Comparison of ENCODE assay signal across 8 cellular contexts in genomic region chr5:116626272-116626723, GRCh38. TPM values are rescaled to one million over a fixed set of nuclear protein-coding genes. Genes with fewer than 3 reads are reported as not detected.
DNase-seq lines count a peak whose midpoint lies in the region; ATAC-seq and TF ChIP-seq lines count a peak whose summit lies in the region.

No MANE protein-coding gene starts in this region.

- no peak for TF ChIP-seq CTCF in Peyer's patch (IDR thresholded peaks at IDR 0.05)
- no peak for TF ChIP-seq CTCF in H9 (conservative IDR thresholded peaks at IDR 0.05)

- H3K27ac ChIP-seq in GM23248 (no peak overlapping the region), Peyer's patch (peak overlapping the region in 1 of 4 donors; percentile 2), H9 (ENCODE audit: insufficient read length, low read depth, low read length) (no peak overlapping the region)

- H2BK15ac ChIP-seq in H9 (ENCODE audit: low read depth, low read length): no peak overlapping the region

- H3K4me3 ChIP-seq in GM23248 (peak overlapping the region; percentile 31; the same call in 1 of the 2 replicates), Peyer's patch (no peak overlapping the region)

- H2BK120ac ChIP-seq in H9 (ENCODE audit: low read depth, low read length, poor library complexity, severe bottlenecking): no peak overlapping the region

- ATAC-seq in GM19328 (IDR thresholded peaks at IDR 0.05; ENCODE audit: unreplicated experiment): no peak

- TF ChIP-seq POLR2A in Peyer's patch (IDR thresholded peaks at IDR 0.05): no peak

- H3K4me2 ChIP-seq in GM23248 (ENCODE audit: unreplicated experiment) (no peak overlapping the region), H9 (ENCODE audit: insufficient read depth, insufficient read length, low read length) (no peak overlapping the region)

- 2% methylated on average over 13 of the region's 13 CpGs for WGBS in GM23248 (ENCODE audit: low coverage in 1 of 2, low lambda C conversion rate in 2 of 2, missing lambda C conversion rate in 2 of 2), 2 experiments
- no CpG with 5 or more reads among the region's 13 CpGs for WGBS in H9 (ENCODE audit: extremely low coverage, insufficient read length, low lambda C conversion rate)

- no peaks in the 10 kb centered on the region for H3K9me3 Mint-ChIP-seq in H9

- no peak overlapping the region for H4K8ac ChIP-seq in H9 (replicated peaks; ENCODE audit: insufficient read length, low read depth, low read length)

- H3K9me2 ChIP-seq in GM23248 (ENCODE audit: insufficient read depth): no peaks in the 10 kb centered on the region

- H2BK20ac ChIP-seq in H9 (ENCODE audit: low read depth, low read length, poor library complexity, severe bottlenecking): no peak overlapping the region

- no peaks in the 10 kb centered on the region for H3K79me1 ChIP-seq in H9 (ENCODE audit: insufficient read depth, low read depth, low read length, poor library complexity, severe bottlenecking)

- no peak overlapping the region for H3K27ac Mint-ChIP-seq in H9

- H2AFZ ChIP-seq in GM23248 (peak overlapping the region; percentile 42; the same call in 1 of the 2 replicates), H9 (ENCODE audit: low read length) (no peak overlapping the region)

- in situ Hi-C loops in GM23248 (cut with MboI): no loop called here

- no peak overlapping the region for H2AK5ac ChIP-seq in H9 (ENCODE audit: insufficient read length, low read length)

- H3K4me1 ChIP-seq in GM23248 (ENCODE audit: insufficient read depth) (no peaks in the 10 kb centered on the region), Peyer's patch (no peaks in the 10 kb centered on the region), H9 (ENCODE audit: insufficient read depth, low read length) (peaks cover 4% of the 10 kb centered on the region; the same call in 1 of the 2 replicates)

- DNase-seq in GM23248 (peak; percentile 32), Peyer's patch (peak in 2 of 3 donors; percentile 24 to 76), glomerular visceral epithelial cell (ENCODE audit: extremely low spot score) (peak; percentile 35), retina (peak; percentile 43), T-helper 2 cell (no peak), H9 (no peak), dermis blood vessel endothelial cell (no peak)

- no peak overlapping the region for H3K4me3 Mint-ChIP-seq in H9

- no peaks in the 10 kb centered on the region for H3F3A ChIP-seq in GM23248 (ENCODE audit: insufficient read depth)

- H3K36me3 Mint-ChIP-seq in H9 (ENCODE audit: insufficient read depth in 1 of 3, low read depth in 3 of 3): no peaks in the 10 kb centered on the region

- no peaks in the 10 kb centered on the region for H3K23me2 ChIP-seq in H9 (ENCODE audit: insufficient read length, low read depth, low read length, poor library complexity, severe bottlenecking)

- H3K14ac ChIP-seq in H9 (ENCODE audit: insufficient read depth, low read length): no peak overlapping the region

- H3K4me1 Mint-ChIP-seq in H9: peaks cover 32 to 42% of the 10 kb centered on the region in 2 experiments

- H4K5ac ChIP-seq in H9 (ENCODE audit: insufficient read length, low read depth, low read length): no peak overlapping the region

- H3K4ac ChIP-seq in H9 (ENCODE audit: low read depth, low read length): no peak overlapping the region

- no peaks in the 10 kb centered on the region for H3K79me2 ChIP-seq in GM23248 (ENCODE audit: insufficient read depth)
- no peaks in the 10 kb centered on the region for H3K79me2 ChIP-seq in H9 (ENCODE audit: insufficient read depth, low read length)

- H3K18ac ChIP-seq in H9 (ENCODE audit: insufficient read length, low read depth, low read length): no peak overlapping the region

- no peak overlapping the region for H3T11ph ChIP-seq in H9 (ENCODE audit: low read length)

- no peaks in the 10 kb centered on the region for H3K27me3 ChIP-seq in GM23248 (replicated peaks; ENCODE audit: insufficient read depth)
- H3K27me3 ChIP-seq in Peyer's patch: no peaks in the 10 kb centered on the region
- H3K27me3 ChIP-seq in H9 (ENCODE audit: insufficient read depth, low read length): no peaks in the 10 kb centered on the region

- no peak overlapping the region for H3K23ac ChIP-seq in H9 (ENCODE audit: insufficient read length, low read depth, low read length)

- H4K20me1 ChIP-seq in GM23248 (ENCODE audit: insufficient read depth) (no peaks in the 10 kb centered on the region), H9 (ENCODE audit: control insufficient read depth, insufficient read depth, insufficient read length) (no peaks in the 10 kb centered on the region)

- H4K91ac ChIP-seq in H9 (ENCODE audit: insufficient read length, low read depth, low read length): no peak overlapping the region

- peaks cover 5% of the 10 kb centered on the region for H3K27me3 Mint-ChIP-seq in H9 (ENCODE audit: low read depth)

- no peak overlapping the region for H2BK12ac ChIP-seq in H9 (ENCODE audit: insufficient read length, low read depth, low read length)

- no peaks in the 10 kb centered on the region for H3K36me3 ChIP-seq in GM23248 (ENCODE audit: low read depth)
- no peaks in the 10 kb centered on the region for H3K36me3 ChIP-seq in Peyer's patch

- H2BK5ac ChIP-seq in H9 (ENCODE audit: insufficient read length, low read length): no peak overlapping the region

- no peak overlapping the region for H3K9ac ChIP-seq in GM23248
- no peak overlapping the region for H3K9ac ChIP-seq in H9 (ENCODE audit: extremely low read depth, insufficient read length, low read length)

- no peak overlapping the region for H3K56ac ChIP-seq in H9 (ENCODE audit: insufficient read length, low read depth, low read length)

- no peaks in the 10 kb centered on the region for H3K9me3 ChIP-seq in GM23248 (ENCODE audit: low read depth)
- H3K9me3 ChIP-seq in Peyer's patch: no peaks in the 10 kb centered on the region
- H3K9me3 ChIP-seq in H9 (ENCODE audit: control insufficient read depth, low read depth, low read length): no peaks in the 10 kb centered on the region

RNA-seq across cellular contexts. Expression of gene SEMA6A, which starts 51.7 kb away (rescaled TPM):
- total RNA-seq in GM23248 (2014; rRNA removed; shearing (Covaris generic)): under 0.01 TPM in 1 of 2 replicates, not detected in the other
- polyA plus RNA-seq in GM23248 (2016; fragmentation: Nextera tagmentation; extraction: Ambion mirVana): 0.38 and 0.79 TPM in 2 replicates
- 100 to 1,000 TPM in 3 of 4 donors, 10 to 100 TPM in 1; 37.1 to 121 (median 111) TPM for total RNA-seq in Peyer's patch
- total RNA-seq in H9 (2021): 335 and 354 TPM in 2 replicates
- 21.1 and 38.1 TPM in 2 replicates for total RNA-seq in dermis blood vessel endothelial cell

Comparison
In these comparisons a context has a peak if more than half of its experiments do, and no peak if none do; other contexts are left out.
1. DNase-seq: peak in GM23248 (single experiment), Peyer's patch (2 of 3), glomerular visceral epithelial cell (single experiment) and retina (single experiment); none in T-helper 2 cell (0 of 5), H9 (single experiment) and dermis blood vessel endothelial cell (single experiment).
2. RNA of gene SEMA6A, which starts 51.7 kb away (total RNA-seq): 335 to 354 TPM in H9, 37.1 to 121 TPM in Peyer's patch and 21.1 to 38.1 TPM in dermis blood vessel endothelial cell; under 0.01 TPM in GM23248; every median in the first group is over 10 times any median in the second.